26 cellular contexts compared by ENCODE assay signal in genomic region chr14:79074501-79074900, GRCh38.
A peak's percentile ranks its signal among the peaks of the same experiment; 100 is the strongest.
DNase-seq lines count a peak whose midpoint lies in the region; ATAC-seq and TF ChIP-seq lines count a peak whose summit lies in the region.
"Had no signal": no experiment of that assay in that cellular context is flagged by ENCODE, and none has a peak within 500 bp of the region (broad histone marks: within the 10 kb centered on the region; RNA-seq: fewer than 3 reads in every experiment).

No MANE protein-coding gene starts in this region.

- H3K9me3 ChIP-seq in parathyroid adenoma (ENCODE audit: control insufficient read depth, low read length): no peaks in the 10 kb centered on the region
- H3K9me3 ChIP-seq: BLaER1 treated with 17β-estradiol and CSF1 and Interleukin-3, amounts not matched to agents 10 nM and 100 nM; gastrocnemius medialis; transverse colon had no signal

- no peak for TF ChIP-seq CTCF in LNCaP clone FGC (IDR thresholded peaks at IDR 0.05; ENCODE audit: control insufficient read depth, extremely low read depth, insufficient read depth)
- TF ChIP-seq CTCF in choroid plexus epithelial cell (conservative IDR thresholded peaks at IDR 0.05; ENCODE audit: low read depth, low read length): no peak
- no peak for TF ChIP-seq CTCF in parathyroid adenoma (IDR thresholded peaks at IDR 0.05)

- peak overlapping the region; percentile 41 for H3K4me2 ChIP-seq in parathyroid adenoma (ENCODE audit: low read length)
- H3K4me2 ChIP-seq: BLaER1 treated with 17β-estradiol and CSF1 and Interleukin-3, amounts not matched to agents 10 nM and 100 nM had no signal

- TF ChIP-seq POLR2A in GM18505 (IDR thresholded peaks at IDR 0.05; ENCODE audit: borderline replicate concordance, extremely low read depth, insufficient read depth, insufficient read length): no peak

- H3K4me3 ChIP-seq in LNCaP clone FGC (ENCODE audit: low read depth, low read length): no peak overlapping the region
- H3K4me3 ChIP-seq in choroid plexus epithelial cell (ENCODE audit: low read depth, low read length): no peak overlapping the region
- H3K4me3 ChIP-seq in parathyroid adenoma (ENCODE audit: low read depth, low read length): peak overlapping the region; percentile 28
- H3K4me3 ChIP-seq: BLaER1 treated with 17β-estradiol and CSF1 and Interleukin-3, amounts not matched to agents 10 nM and 100 nM; gastrocnemius medialis; GM23248; lung; SK-N-MC; transverse colon had no signal

- H3K9ac ChIP-seq in parathyroid adenoma: no peak overlapping the region
- H3K9ac ChIP-seq: BLaER1 treated with 17β-estradiol and CSF1 and Interleukin-3, amounts not matched to agents 10 nM and 100 nM; GM23248 had no signal

- ATAC-seq in HG03457 (IDR thresholded peaks at IDR 0.05; ENCODE audit: unreplicated experiment): no peak
- ATAC-seq in GM18505 (IDR thresholded peaks at IDR 0.05; ENCODE audit: unreplicated experiment): no peak
- ATAC-seq: activated T-cell treated with anti-CD3 and anti-CD28 coated beads, Interleukin-2, amount 50 U/mL, for 72 hours; gastrocnemius medialis; natural killer cell treated with Interleukin-12 subunit alpha and Interleukin-12 subunit beta and Interleukin-15 and Interleukin-18, amount 100 ng/mL, for 72 hours; stimulated activated effector memory CD8-positive, alpha-beta T cell treated with anti-CD3 and anti-CD28 coated beads, Interleukin-12 subunit alpha, Interleukin-12 subunit beta, amount 100 ng/mL, for 72 hours had no signal

- H3K27ac ChIP-seq in parathyroid adenoma: peak overlapping the region; percentile 89
- H3K27ac ChIP-seq: BLaER1 treated with 17β-estradiol and CSF1 and Interleukin-3, amounts not matched to agents 10 nM and 100 nM; gastrocnemius medialis; GM23248; SK-N-MC; transverse colon had no signal

- DNase-seq in LNCaP clone FGC (ENCODE audit: low read depth) (peak; percentile 99), NCI-H526 treated with DMSO at 0.1 percent for 48 hours (lab: John Stamatoyannopoulos, UW) (peak; percentile 60), choroid plexus epithelial cell (ENCODE audit: low read depth) (peak; percentile 8), cerebellar nuclear complex (lab: John Stamatoyannopoulos, UW) (no peak)
- DNase-seq: activated CD4-positive, alpha-beta T cell treated with anti-CD3 and anti-CD28 coated beads, Interleukin-2, amount 50 U/mL, for 48 hours; activated CD4-positive, CD25-positive, alpha-beta regulatory T cell treated with anti-CD3 and anti-CD28 coated beads, Interleukin-2, amount 50 U/mL, for 72 hours; activated naive CD4-positive, alpha-beta T cell treated with Interleukin-2 at 50 U/mL for 16 hours; activated T-cell treated with anti-CD3 and anti-CD28 coated beads, Interleukin-2, amount 50 U/mL, for 72 hours; DMS153; gastrocnemius medialis; GDM1; GM23248; HFFc6; IMR-90; NCI-H1092 treated with DMSO at 0.1 percent for 48 hours; NCI-H2029; OCI-M1; transverse colon had no signal

- H3K4me1 ChIP-seq in parathyroid adenoma: peaks cover 75% of the 10 kb centered on the region
- H3K4me1 ChIP-seq: BLaER1 treated with 17β-estradiol and CSF1 and Interleukin-3, amounts not matched to agents 10 nM and 100 nM; gastrocnemius medialis; transverse colon had no signal

- no peaks in the 10 kb centered on the region for H3K27me3 ChIP-seq in parathyroid adenoma (ENCODE audit: control insufficient read depth, insufficient read depth, low read length)
- H3K27me3 ChIP-seq: BLaER1 treated with 17β-estradiol and CSF1 and Interleukin-3, amounts not matched to agents 10 nM and 100 nM; gastrocnemius medialis; transverse colon had no signal

- no peak overlapping the region for H2AFZ ChIP-seq in parathyroid adenoma
- H2AFZ ChIP-seq: GM23248 had no signal

- H3K79me2 ChIP-seq in parathyroid adenoma: no peaks in the 10 kb centered on the region

- no peaks in the 10 kb centered on the region for H3K36me3 ChIP-seq in parathyroid adenoma (ENCODE audit: control insufficient read depth, insufficient read depth, low read length)
- H3K36me3 ChIP-seq: BLaER1 treated with 17β-estradiol and CSF1 and Interleukin-3, amounts not matched to agents 10 nM and 100 nM; gastrocnemius medialis; transverse colon had no signal

Comparison
In these comparisons a context has a peak if more than half of its experiments do, and no peak if none do; other contexts are left out.
1. DNase-seq: peak in LNCaP clone FGC (single experiment), NCI-H526 treated with DMSO at 0.1 percent for 48 hours (single experiment) and choroid plexus epithelial cell (single experiment); none in cerebellar nuclear complex (0 of 2).